In genomic region chr1:21963477-21964217, GRCh38 we compare ENCODE assay signal across 8 cellular contexts. TPM values are rescaled to one million over a fixed set of nuclear protein-coding genes. Genes with fewer than 3 reads are reported as not detected.
DNase-seq lines count a peak whose midpoint lies in the region; ATAC-seq and TF ChIP-seq lines count a peak whose summit lies in the region.

No MANE protein-coding gene starts in this region.

- peak; percentile 20 for DNase-seq in GM04503 (ENCODE audit: low read depth)
- no peak for DNase-seq in LNCaP clone FGC (ENCODE audit: low read depth)
- DNase-seq in SK-N-SH: peak; percentile 81
- DNase-seq in activated naive CD4-positive, alpha-beta T cell treated with anti-CD3 and anti-CD28 coated beads for 36 hours: peak; percentile 94
- DNase-seq in Right ventricle myocardium inferior (ENCODE audit: missing footprints): peak; percentile 89
- DNase-seq in progenitor cell of endocrine pancreas (ENCODE audit: low spot score, unreplicated experiment): peak; percentile 83
- DNase-seq in uterus: peak; percentile 80 to 83
- no peak for DNase-seq in GOT3 (lab: John Stamatoyannopoulos, UW)

- H3K27ac ChIP-seq in SK-N-SH (ENCODE audit: low read depth in 2 of 2, low read length in 1 of 2) (no peak overlapping the region), uterus (no peak overlapping the region)

- peak; percentile 92 for ATAC-seq in Right ventricle myocardium inferior

- intact Hi-C loops in activated naive CD4-positive, alpha-beta T cell treated with anti-CD3 and anti-CD28 coated beads for 36 hours (cut with micrococcal nuclease): loop anchor here (2.0 to 10.0 kb wide), 3 partner anchors 181 to 449 kb away; partner anchors contain the start of gene USP48
- intact Hi-C loops in Right ventricle myocardium inferior (cut with DNase I): loop anchor here (5.0 kb wide), 1 partner anchor 91 kb away; no protein-coding TSS in a partner anchor
- intact Hi-C loops in uterus (cut with DNase I; ENCODE audit: low total_unique reads): loop anchor here (10.0 kb wide), 1 partner anchor 99 kb away; no protein-coding TSS in a partner anchor

- no peaks in the 10 kb centered on the region for H4K20me1 ChIP-seq in SK-N-SH (ENCODE audit: insufficient read depth)

- H2AFZ ChIP-seq in SK-N-SH (ENCODE audit: low read depth): no peak overlapping the region

- H3K9me3 ChIP-seq in SK-N-SH (no peaks in the 10 kb centered on the region), uterus (no peaks in the 10 kb centered on the region)

- WGBS in SK-N-SH (ENCODE audit: low lambda C conversion rate): 58% methylated on average over 10 of the region's 11 CpGs

- peak overlapping the region; percentile 11 for H3K27ac Mint-ChIP-seq in activated naive CD4-positive, alpha-beta T cell treated with anti-CD3 and anti-CD28 coated beads for 36 hours
- no peak overlapping the region for H3K27ac Mint-ChIP-seq in progenitor cell of endocrine pancreas

- H3K79me2 ChIP-seq in SK-N-SH (ENCODE audit: insufficient read depth): no peaks in the 10 kb centered on the region

- no peak for TF ChIP-seq POLR2A in uterus (IDR thresholded peaks at IDR 0.05)

- H3K4me3 Mint-ChIP-seq in activated naive CD4-positive, alpha-beta T cell treated with anti-CD3 and anti-CD28 coated beads for 36 hours: no peak overlapping the region
- no peak overlapping the region for H3K4me3 Mint-ChIP-seq in progenitor cell of endocrine pancreas (ENCODE audit: low read depth)

- POLR2A ChIA-PET in SK-N-SH (lab: Yijun Ruan, JAX): no interaction called here

- H3K36me3 Mint-ChIP-seq in activated naive CD4-positive, alpha-beta T cell treated with anti-CD3 and anti-CD28 coated beads for 36 hours (ENCODE audit: low read depth): no peaks in the 10 kb centered on the region
- no peaks in the 10 kb centered on the region for H3K36me3 Mint-ChIP-seq in progenitor cell of endocrine pancreas (ENCODE audit: insufficient read depth)

- H3K9me2 ChIP-seq in SK-N-SH: no peaks in the 10 kb centered on the region

- no peak for TF ChIP-seq EP300 in SK-N-SH (IDR thresholded peaks at IDR 0.05; ENCODE audit: borderline replicate concordance in 1 of 2, low read depth in 1 of 2, low read length in 1 of 2)

- TF ChIP-seq RAD21 in SK-N-SH (IDR thresholded peaks at IDR 0.05; ENCODE audit: low read length): peak; percentile 96

- no peaks in the 10 kb centered on the region for H3K9me3 Mint-ChIP-seq in activated naive CD4-positive, alpha-beta T cell treated with anti-CD3 and anti-CD28 coated beads for 36 hours
- no peaks in the 10 kb centered on the region for H3K9me3 Mint-ChIP-seq in progenitor cell of endocrine pancreas (ENCODE audit: low read depth)

- H3K4me1 ChIP-seq in SK-N-SH (ENCODE audit: control insufficient read depth in 1 of 2, insufficient read depth in 2 of 2, low read depth in 1 of 2, low read length in 1 of 2) (peaks cover 0 to 11% of the 10 kb centered on the region in 2 experiments; a peak in 1 of 4 replicates), uterus (peaks cover 0 to 4% of the 10 kb centered on the region in 2 donors)

- TF ChIP-seq CTCF in LNCaP clone FGC (IDR thresholded peaks at IDR 0.05; ENCODE audit: control insufficient read depth, extremely low read depth, insufficient read depth): peak; percentile 58
- TF ChIP-seq CTCF in SK-N-SH (IDR thresholded peaks at IDR 0.05): peak; percentile 95
- peak; percentile 83 for TF ChIP-seq CTCF in progenitor cell of endocrine pancreas (IDR thresholded peaks at IDR 0.05; ENCODE audit: unreplicated experiment)
- TF ChIP-seq CTCF in uterus (IDR thresholded peaks at IDR 0.05): peak; percentile 87 to 93 (median 91)

- H3K36me3 ChIP-seq in SK-N-SH (replicated peaks in 1 of 2; ENCODE audit: control insufficient read depth in 1 of 2, insufficient read depth in 2 of 2, low read length in 1 of 2): no peaks in the 10 kb centered on the region
- H3K36me3 ChIP-seq in uterus: no peaks in the 10 kb centered on the region

- H3K4me3 ChIP-seq in LNCaP clone FGC (ENCODE audit: low read depth, low read length) (no peak overlapping the region), SK-N-SH (ENCODE audit: low read depth in 2 of 2, low read length in 1 of 2) (no peak overlapping the region; a peak in 1 of 4 replicates), uterus (no peak overlapping the region)

- H3K9ac ChIP-seq in SK-N-SH: no peak overlapping the region

- H3K4me1 Mint-ChIP-seq in activated naive CD4-positive, alpha-beta T cell treated with anti-CD3 and anti-CD28 coated beads for 36 hours (ENCODE audit: low read depth): peaks cover 3% of the 10 kb centered on the region
- H3K4me1 Mint-ChIP-seq in progenitor cell of endocrine pancreas (ENCODE audit: low read depth): peaks cover 16% of the 10 kb centered on the region

- H3F3A ChIP-seq in SK-N-SH (replicated peaks; ENCODE audit: insufficient read depth): no peaks in the 10 kb centered on the region

- H3K27me3 ChIP-seq in SK-N-SH (ENCODE audit: insufficient read depth) (no peaks in the 10 kb centered on the region), uterus (no peaks in the 10 kb centered on the region)

- no peaks in the 10 kb centered on the region for H3K27me3 Mint-ChIP-seq in activated naive CD4-positive, alpha-beta T cell treated with anti-CD3 and anti-CD28 coated beads for 36 hours (ENCODE audit: low read depth)
- H3K27me3 Mint-ChIP-seq in progenitor cell of endocrine pancreas: no peaks in the 10 kb centered on the region

- no peak overlapping the region for H3K4me2 ChIP-seq in SK-N-SH

- CTCF ChIA-PET in SK-N-SH (lab: Yijun Ruan, JAX): interaction anchor here (0.6 to 4.0 kb wide), 30 partner anchors 8 to 390 kb away, joined by 3 to 20 read pairs (median 4); no protein-coding TSS in a partner anchor
- CTCF ChIA-PET in activated naive CD4-positive, alpha-beta T cell treated with anti-CD3 and anti-CD28 coated beads for 36 hours (lab: Charles Lee): interaction anchor here (0.5 to 1.1 kb wide), 9 partner anchors 12 to 1404 kb away, joined by 3 to 6 read pairs (median 4); no protein-coding TSS in a partner anchor

TF ChIP-seq in SK-N-SH, 30 proteins besides CTCF, POLR2A, EP300 and RAD21:
- TF ChIP-seq SMC3 (IDR thresholded peaks at IDR 0.05; ENCODE audit: low read depth, low read length) (peak; percentile 88), SIN3A (IDR thresholded peaks at IDR 0.05; ENCODE audit: borderline replicate concordance, low read depth, low read length) (no peak), ELF1 (IDR thresholded peaks at IDR 0.05) (no peak), POLR2AphosphoS5 (IDR thresholded peaks at IDR 0.05; ENCODE audit: low read depth, low read length) (no peak), YY1 (IDR thresholded peaks at IDR 0.05; ENCODE audit: low read depth) (no peak)

RNA-seq across cellular contexts. Expression of gene CELA3B, which starts 13.2 kb away (rescaled TPM):
- polyA plus RNA-seq in SK-N-SH (2012; rRNA removed): not detected in 2 replicates
- not detected in 2 replicates for polyA plus RNA-seq in SK-N-SH (2012; cell fraction: cytosol; rRNA removed)
- not detected in 2 replicates for polyA plus RNA-seq in SK-N-SH (2012; cell fraction: nucleus; rRNA removed)
- not detected for total RNA-seq in activated naive CD4-positive, alpha-beta T cell treated with anti-CD3 and anti-CD28 coated beads for 36 hours
- total RNA-seq in Right ventricle myocardium inferior (not detected), progenitor cell of endocrine pancreas (0.58 TPM in 1 of 2 replicates, not detected in the other), uterus (under 1 TPM in 1 of 4 donors, not detected in 3; 0.35 TPM)

RNA-seq across cellular contexts. Expression of gene HSPG2, which starts 26.5 kb away (rescaled TPM):
- polyA plus RNA-seq in SK-N-SH (2012; rRNA removed): 10.7 and 28.9 TPM in 2 replicates
- polyA plus RNA-seq in SK-N-SH (2012; cell fraction: cytosol; rRNA removed): 10.2 and 22.9 TPM in 2 replicates
- 112 and 128 TPM in 2 replicates for polyA plus RNA-seq in SK-N-SH (2012; cell fraction: nucleus; rRNA removed)
- total RNA-seq in activated naive CD4-positive, alpha-beta T cell treated with anti-CD3 and anti-CD28 coated beads for 36 hours: 1 to 10 TPM; 4.5 to 4.9 TPM
- total RNA-seq in Right ventricle myocardium inferior (269 TPM), progenitor cell of endocrine pancreas (656 and 657 TPM in 2 replicates), uterus (100 to 1,000 TPM in 3 of 4 donors, 10 to 100 TPM in 1; 96.8 to 677 (median 290) TPM)

RNA-seq across cellular contexts. Expression of gene CELA3A, which starts 37.8 kb away (rescaled TPM):
- not detected in 2 replicates for polyA plus RNA-seq in SK-N-SH (2012; rRNA removed)
- polyA plus RNA-seq in SK-N-SH (2012; cell fraction: cytosol; rRNA removed): not detected in 2 replicates
- polyA plus RNA-seq in SK-N-SH (2012; cell fraction: nucleus; rRNA removed): not detected in 2 replicates
- total RNA-seq in activated naive CD4-positive, alpha-beta T cell treated with anti-CD3 and anti-CD28 coated beads for 36 hours: not detected
- total RNA-seq in Right ventricle myocardium inferior: not detected
- total RNA-seq in progenitor cell of endocrine pancreas: 1.5 and 3.1 TPM in 2 replicates
- total RNA-seq in uterus: not detected

Comparison
In these comparisons a context has a peak if more than half of its experiments do, and no peak if none do; other contexts are left out.
1. DNase-seq: peak in GM04503 (single experiment), SK-N-SH (single experiment), activated naive CD4-positive, alpha-beta T cell treated with anti-CD3 and anti-CD28 coated beads for 36 hours (single experiment), Right ventricle myocardium inferior (single experiment), progenitor cell of endocrine pancreas (single experiment) and uterus (2 of 2); none in LNCaP clone FGC (single experiment) and GOT3 (single experiment).
2. RNA of gene HSPG2, which starts 26.5 kb away (total RNA-seq): 656 to 657 TPM in progenitor cell of endocrine pancreas, 96.8 to 677 TPM in uterus and 269 TPM in Right ventricle myocardium inferior (single experiment); 4.5 to 4.9 TPM in activated naive CD4-positive, alpha-beta T cell treated with anti-CD3 and anti-CD28 coated beads for 36 hours; every median in the first group is over 10 times any median in the second.
3. Peak in every context shown above with its lines, with median percentiles within 50 percentile points of each other: CTCF ChIP-seq.